Comparison of ENCODE assay signal across 13 cellular contexts in the genomic region with DNA sequence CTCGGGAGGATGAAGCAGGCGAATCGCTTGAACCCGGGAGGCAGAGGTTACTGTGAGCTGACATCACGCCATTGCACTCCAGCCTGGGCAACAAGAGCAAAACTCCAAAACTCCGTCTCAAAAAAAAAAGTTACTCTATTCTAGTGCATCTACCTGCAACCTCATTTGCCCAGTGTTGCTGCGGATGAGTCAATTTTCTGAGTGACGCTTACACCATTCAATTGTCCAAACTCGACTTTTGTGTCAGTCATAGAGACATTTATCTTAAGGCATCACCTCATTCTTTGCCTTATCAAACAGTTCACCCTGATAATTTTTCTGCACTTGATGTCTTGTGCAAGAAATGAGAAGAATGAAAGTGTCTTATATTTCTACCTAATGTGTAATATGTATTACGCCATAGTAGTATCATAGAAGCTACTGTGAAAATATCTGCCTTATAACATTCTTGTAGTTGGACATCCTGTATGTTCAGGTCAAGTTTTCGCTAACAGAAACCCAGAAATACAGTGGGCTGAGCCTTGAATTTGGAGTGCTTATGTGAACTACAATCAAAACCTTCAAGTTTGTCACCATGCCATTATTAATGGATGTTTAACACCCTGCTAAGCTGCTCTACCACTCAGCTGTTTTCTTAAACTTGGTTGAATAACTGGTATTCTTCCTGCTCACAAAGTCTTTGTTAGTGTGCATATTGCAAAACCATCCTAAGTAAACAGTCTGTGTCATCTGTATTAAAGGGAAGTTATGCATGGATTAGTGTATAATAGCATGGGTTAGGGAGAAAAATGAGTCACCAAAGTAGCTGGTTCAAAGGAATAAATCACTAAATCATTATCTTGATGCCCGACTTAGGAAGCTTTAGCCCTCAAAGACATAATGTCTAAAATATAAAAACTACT.
DNase-seq lines count a peak whose midpoint lies in the region; ATAC-seq, FAIRE-seq and TF ChIP-seq lines count a peak whose summit lies in the region.
"Had no signal": no experiment of that assay in that cellular context is flagged by ENCODE, and none has a peak within 500 bp of the region (broad histone marks: within the 10 kb centered on the region; RNA-seq: fewer than 3 reads in every experiment).

No MANE protein-coding gene starts in this region.

- no peak overlapping the region for H3K56ac ChIP-seq in H9 (ENCODE audit: insufficient read length, low read depth, low read length)

- no peak overlapping the region for H4K8ac ChIP-seq in H9 (replicated peaks; ENCODE audit: insufficient read length, low read depth, low read length)

- H2BK20ac ChIP-seq in H9 (ENCODE audit: low read depth, low read length, poor library complexity, severe bottlenecking), result no peak overlapping the region

- H3K27ac ChIP-seq in H9 (ENCODE audit: insufficient read length, low read depth, low read length), result no peak overlapping the region

- H3K79me1 ChIP-seq in H9 (ENCODE audit: insufficient read depth, low read depth, low read length, poor library complexity, severe bottlenecking), result no peaks in the 10 kb centered on the region

- no peak overlapping the region for H4K91ac ChIP-seq in H9 (ENCODE audit: insufficient read length, low read depth, low read length)

- H2AK5ac ChIP-seq in H9 (ENCODE audit: insufficient read length, low read length), result no peak overlapping the region

- H2BK5ac ChIP-seq in H9 (ENCODE audit: insufficient read length, low read length), result no peak overlapping the region

- no CpG with 5 or more reads among the region's 12 CpGs for WGBS in H9 (ENCODE audit: extremely low coverage, insufficient read length, low lambda C conversion rate)

- no peak overlapping the region for H3K27ac Mint-ChIP-seq in H9

- no peak overlapping the region for H3K4ac ChIP-seq in H9 (ENCODE audit: low read depth, low read length)

- H2BK15ac ChIP-seq in H9 (ENCODE audit: low read depth, low read length), result no peak overlapping the region

- H3K4me1 Mint-ChIP-seq in H9, result peaks cover 3 to 10% of the 10 kb centered on the region in 2 experiments; a peak in 3 of 4 replicates
- H3K4me1 Mint-ChIP-seq: central memory CD8-positive, alpha-beta T cell had no signal

- H3K4me3 Mint-ChIP-seq in H9, result no peak overlapping the region
- H3K4me3 Mint-ChIP-seq: central memory CD8-positive, alpha-beta T cell; neural crest cell had no signal

- H3K23ac ChIP-seq in H9 (ENCODE audit: insufficient read length, low read depth, low read length), result no peak overlapping the region

- H3K27me3 ChIP-seq in bronchial epithelial cell (ENCODE audit: control insufficient read depth, insufficient read depth, low read length) (no peaks in the 10 kb centered on the region), H9 (ENCODE audit: insufficient read depth, low read length) (no peaks in the 10 kb centered on the region), MG63 (no peaks in the 10 kb centered on the region)

- no peaks in the 10 kb centered on the region for H3K4me1 ChIP-seq in H9 (ENCODE audit: insufficient read depth, low read length)

- no peaks in the 10 kb centered on the region for H3K79me2 ChIP-seq in H9 (ENCODE audit: insufficient read depth, low read length)

- H3K27me3 Mint-ChIP-seq in H9 (ENCODE audit: low read depth), result peaks cover 2% of the 10 kb centered on the region
- H3K27me3 Mint-ChIP-seq: central memory CD8-positive, alpha-beta T cell had no signal

- H2AFZ ChIP-seq in H9 (ENCODE audit: low read length), result no peak overlapping the region

- no peaks in the 10 kb centered on the region; a peak in 1 of 5 replicates for H3K9me3 Mint-ChIP-seq in H9
- H3K9me3 Mint-ChIP-seq: central memory CD8-positive, alpha-beta T cell had no signal

- no peak overlapping the region for H2BK120ac ChIP-seq in H9 (ENCODE audit: low read depth, low read length, poor library complexity, severe bottlenecking)

- no peak overlapping the region for H3K18ac ChIP-seq in H9 (ENCODE audit: insufficient read length, low read depth, low read length)

- no peaks in the 10 kb centered on the region for H4K20me1 ChIP-seq in H9 (ENCODE audit: control insufficient read depth, insufficient read depth, insufficient read length)

- ATAC-seq in GM21447 (IDR thresholded peaks at IDR 0.05; ENCODE audit: unreplicated experiment) (no peak), left cardiac atrium (no peak)

- H2BK12ac ChIP-seq in H9 (ENCODE audit: insufficient read length, low read depth, low read length), result no peak overlapping the region

- H3K23me2 ChIP-seq in H9 (ENCODE audit: insufficient read length, low read depth, low read length, poor library complexity, severe bottlenecking), result no peaks in the 10 kb centered on the region

- no peaks in the 10 kb centered on the region for H3K9me3 ChIP-seq in H9 (ENCODE audit: control insufficient read depth, low read depth, low read length)
- H3K9me3 ChIP-seq in MG63, result no peaks in the 10 kb centered on the region

- no peak overlapping the region for H4K5ac ChIP-seq in H9 (ENCODE audit: insufficient read length, low read depth, low read length)

- H3K14ac ChIP-seq in H9 (ENCODE audit: insufficient read depth, low read length), result no peak overlapping the region

- no peaks in the 10 kb centered on the region for H3K36me3 ChIP-seq in bronchial epithelial cell (ENCODE audit: control insufficient read depth, insufficient read depth, low read length)
- H3K36me3 ChIP-seq in MG63, result no peaks in the 10 kb centered on the region

- DNase-seq in AG10803 (ENCODE audit: low read depth) (peak; percentile 40), HTR-8/SVneo (ENCODE audit: insufficient read length, low spot score) (peak; percentile 39), bronchial epithelial cell (ENCODE audit: low read depth) (peak; percentile 98), left kidney (ENCODE audit: low read depth, low spot score) (peak; percentile 13), left cardiac atrium (no peak), H9 (no peak), MG63 (no peak)
- DNase-seq: NCI-H1105 had no signal

- FAIRE-seq in HTR-8/SVneo (lab: Jason Lieb, UNC) (no peak), bronchial epithelial cell (lab: Jason Lieb, UNC) (no peak)
- FAIRE-seq: D721Med, TTC549 had no signal

- no peak overlapping the region for H3K9ac ChIP-seq in H9 (ENCODE audit: extremely low read depth, insufficient read length, low read length)

- H3K4me3 ChIP-seq in AG10803 (ENCODE audit: low read length) (no peak overlapping the region), bronchial epithelial cell (ENCODE audit: low read depth, low read length) (no peak overlapping the region), MG63 (no peak overlapping the region)

- no peak for TF ChIP-seq CTCF in AG10803 (conservative IDR thresholded peaks at IDR 0.05; ENCODE audit: low read length)
- no peak for TF ChIP-seq CTCF in bronchial epithelial cell (IDR thresholded peaks at IDR 0.05; ENCODE audit: insufficient read depth, low read length, severe bottlenecking)
- TF ChIP-seq CTCF in H9 (conservative IDR thresholded peaks at IDR 0.05), result no peak

- no peak overlapping the region for H3T11ph ChIP-seq in H9 (ENCODE audit: low read length)

- H3K4me2 ChIP-seq in H9 (ENCODE audit: insufficient read depth, insufficient read length, low read length), result no peak overlapping the region

- H3K36me3 Mint-ChIP-seq in H9 (ENCODE audit: insufficient read depth in 1 of 3, low read depth in 3 of 3), result no peaks in the 10 kb centered on the region

- intact Hi-C loops in left cardiac atrium (cut with DNase I), result no loop called here

Comparison
In these comparisons a context has a peak if more than half of its experiments do, and no peak if none do; other contexts are left out.
1. DNase-seq: peak in AG10803 (single experiment), HTR-8/SVneo (single experiment), bronchial epithelial cell (single experiment) and left kidney (single experiment); none in left cardiac atrium (single experiment), H9 (single experiment) and MG63 (single experiment).